ENCODE assay signal across 18 cellular contexts in genomic region chr15:71362987-71363968, GRCh38.
A peak's percentile ranks its signal among the peaks of the same experiment; 100 is the strongest.
DNase-seq lines count a peak whose midpoint lies in the region; ATAC-seq, FAIRE-seq and TF ChIP-seq lines count a peak whose summit lies in the region.
"Had no signal": no experiment of that assay in that cellular context is flagged by ENCODE, and none has a peak within 500 bp of the region (broad histone marks: within the 10 kb centered on the region; RNA-seq: fewer than 3 reads in every experiment).

No MANE protein-coding gene starts in this region.

- H3K4me3 Mint-ChIP-seq in stimulated activated effector memory CD8-positive, alpha-beta T cell treated with anti-CD3 and anti-CD28 coated beads, Interleukin-12 subunit alpha, Interleukin-12 subunit beta, amount 100 ng/mL, for 72 hours = no peak overlapping the region
- H3K4me3 Mint-ChIP-seq: CD14-positive monocyte had no signal

- no peak for TF ChIP-seq RAD21 in A549 (conservative IDR thresholded peaks at IDR 0.05 in 1 of 2, IDR thresholded peaks at IDR 0.05 in 1 of 2)

- H3K27me3 ChIP-seq in HUES6 (ENCODE audit: control insufficient read depth, insufficient read depth, low read length) = no peaks in the 10 kb centered on the region
- H3K27me3 ChIP-seq in colonic mucosa = no peaks in the 10 kb centered on the region
- H3K27me3 ChIP-seq in keratinocyte (ENCODE audit: control insufficient read depth, extremely low read depth, insufficient read depth, low read length) = no peaks in the 10 kb centered on the region

- H3K9me3 ChIP-seq in A549 = no peaks in the 10 kb centered on the region
- no peaks in the 10 kb centered on the region for H3K9me3 ChIP-seq in HUES6 (ENCODE audit: control insufficient read depth, insufficient read depth, low read depth, low read length)
- H3K9me3 ChIP-seq in colonic mucosa = no peaks in the 10 kb centered on the region
- no peaks in the 10 kb centered on the region for H3K9me3 ChIP-seq in keratinocyte (ENCODE audit: control insufficient read depth, low read depth, low read length)

- CTCF ChIA-PET in A549 (lab: Yijun Ruan, JAX) = interaction anchor here (1.5 kb wide), 1 partner anchor 77 kb away, joined by 4 read pairs; no protein-coding TSS in a partner anchor

- H3K4me2 ChIP-seq in A549 = no peak overlapping the region
- no peak overlapping the region for H3K4me2 ChIP-seq in keratinocyte (ENCODE audit: control insufficient read depth, extremely low read depth, insufficient read depth, low read depth, low read length)

- H3K9me1 ChIP-seq in keratinocyte (ENCODE audit: control insufficient read depth, extremely low read depth, insufficient read depth, low read length) = no peaks in the 10 kb centered on the region

- POLR2A ChIA-PET in A549 (lab: Yijun Ruan, JAX) = interaction anchor here (0.5 to 0.6 kb wide), 2 partner anchors 13 to 125 kb away, joined by 3 read pairs; no protein-coding TSS in a partner anchor

- H3K4me3 ChIP-seq in A549 (no peak overlapping the region), HUES6 (ENCODE audit: low read depth, low read length) (no peak overlapping the region), colonic mucosa (no peak overlapping the region), keratinocyte (ENCODE audit: control insufficient read depth in 2 of 3, extremely low read depth in 1 of 3, insufficient read depth in 2 of 3, low read depth in 1 of 3, low read length in 3 of 3) (no peak overlapping the region)
- H3K4me3 ChIP-seq: GM12878, SK-N-MC had no signal

- TF ChIP-seq CTCF in A549 (IDR thresholded peaks at IDR 0.05) = no peak
- no peak for TF ChIP-seq CTCF in colonic mucosa (IDR thresholded peaks at IDR 0.05)
- TF ChIP-seq CTCF in keratinocyte (optimal IDR thresholded peaks at IDR 0.05 in 1 of 3, IDR thresholded peaks at IDR 0.05 in 1 of 3, conservative IDR thresholded peaks at IDR 0.05 in 1 of 3; ENCODE audit: extremely low read depth in 1 of 3, insufficient read depth in 2 of 3, low read length in 3 of 3) = no peak

- FAIRE-seq in A549 (lab: Jason Lieb, UNC) = peak; percentile 77
- no peak for FAIRE-seq in keratinocyte (lab: Jason Lieb, UNC)
- FAIRE-seq: GM12878, GM18507 had no signal

- H3K4me1 ChIP-seq in A549 (no peaks in the 10 kb centered on the region), HUES6 (ENCODE audit: control insufficient read depth, insufficient read depth, low read length) (peaks cover 24% of the 10 kb centered on the region), colonic mucosa (no peaks in the 10 kb centered on the region), keratinocyte (ENCODE audit: control insufficient read depth, extremely low read depth, insufficient read depth, low read length) (peaks cover 11% of the 10 kb centered on the region)

- no peak overlapping the region for H3K27ac ChIP-seq in A549
- peak overlapping the region; percentile 70 for H3K27ac ChIP-seq in HUES6 (ENCODE audit: low read depth, low read length)
- H3K27ac ChIP-seq in colonic mucosa = peak overlapping the region; percentile 60
- peak overlapping the region; percentile 29 for H3K27ac ChIP-seq in keratinocyte (ENCODE audit: control insufficient read depth, insufficient read depth, low read length)
- H3K27ac ChIP-seq: SK-N-MC had no signal

- intact Hi-C loops in colonic mucosa (cut with DNase I) = no loop called here

- 88% methylated on average over 11 of the region's 11 CpGs for WGBS in A549 (ENCODE audit: missing lambda C conversion rate)

- H3K9ac ChIP-seq in HUES6 (ENCODE audit: low read length) (no peak overlapping the region), colonic mucosa (ENCODE audit: low read depth in 2 of 2, low read length in 2 of 2) (no peak overlapping the region), keratinocyte (ENCODE audit: control insufficient read depth, extremely low read depth, insufficient read depth, low read length) (no peak overlapping the region)

- H3K36me3 ChIP-seq in HUES6 (ENCODE audit: control insufficient read depth, insufficient read depth, low read length) = no peaks in the 10 kb centered on the region
- H3K36me3 ChIP-seq in colonic mucosa = no peaks in the 10 kb centered on the region
- peaks cover 5 to 8% of the 10 kb centered on the region in 2 experiments for H3K36me3 ChIP-seq in keratinocyte (ENCODE audit: control insufficient read depth in 2 of 2, extremely low read depth in 1 of 2, insufficient read depth in 2 of 2, low read length in 2 of 2)

- H3K79me2 ChIP-seq in keratinocyte (ENCODE audit: control insufficient read depth, insufficient read depth, low read length) = peaks cover 4% of the 10 kb centered on the region

- dilution Hi-C loops in keratinocyte (cut with MboI; ENCODE audit: extremely low pct_ligation_motif_present, low sequenced_read_pairs) = no loop called here

- ATAC-seq in A549 = no peak
- no peak for ATAC-seq in stimulated activated effector memory CD8-positive, alpha-beta T cell treated with anti-CD3 and anti-CD28 coated beads, Interleukin-12 subunit alpha, Interleukin-12 subunit beta, amount 100 ng/mL, for 72 hours
- ATAC-seq: GM12878, PC-3 had no signal

- H2AFZ ChIP-seq in keratinocyte (ENCODE audit: control insufficient read depth, low read length) = no peak overlapping the region

- TF ChIP-seq EP300 in A549 (IDR thresholded peaks at IDR 0.05) = no peak

- no peak for DNase-seq in A549 (ENCODE audit: low read depth in 1 of 2, low spot score in 1 of 2)
- no peak for DNase-seq in colonic mucosa
- no peak for DNase-seq in keratinocyte (ENCODE audit: low read depth, low spot score)
- DNase-seq in stimulated activated CD4-positive, alpha-beta T cell treated with anti-CD3 and anti-CD28 coated beads, Interleukin-1b, Interleukin-23, amount 100 ng/mL, for 48 hours = no peak
- DNase-seq in activated effector memory CD4-positive, alpha-beta T cell treated with Interleukin-2 at 50 U/mL for 16 hours = no peak
- no peak for DNase-seq in DMS79 (lab: John Stamatoyannopoulos, UW)
- DNase-seq in stimulated activated effector memory CD8-positive, alpha-beta T cell treated with anti-CD3 and anti-CD28 coated beads, Interleukin-12 subunit alpha, Interleukin-12 subunit beta, amount 100 ng/mL, for 72 hours (ENCODE audit: low spot score in 2 of 2) = no peak
- DNase-seq: DMS53; Karpas-422; NCI-H2029; NCI-H226; NK-92 treated with Interleukin-12 subunit alpha and Interleukin-12 subunit beta, amount 100 ng/mL, for 24 hours; PC-3 had no signal

- H3K36me3 Mint-ChIP-seq in stimulated activated effector memory CD8-positive, alpha-beta T cell treated with anti-CD3 and anti-CD28 coated beads, Interleukin-12 subunit alpha, Interleukin-12 subunit beta, amount 100 ng/mL, for 72 hours = no peaks in the 10 kb centered on the region
- H3K36me3 Mint-ChIP-seq: CD14-positive monocyte had no signal

- no peaks in the 10 kb centered on the region for H4K20me1 ChIP-seq in keratinocyte (ENCODE audit: control insufficient read depth, extremely low read depth, insufficient read depth, low read length)

- no peaks in the 10 kb centered on the region for H3K4me1 Mint-ChIP-seq in stimulated activated effector memory CD8-positive, alpha-beta T cell treated with anti-CD3 and anti-CD28 coated beads, Interleukin-12 subunit alpha, Interleukin-12 subunit beta, amount 100 ng/mL, for 72 hours
- H3K4me1 Mint-ChIP-seq: CD14-positive monocyte had no signal

- no peaks in the 10 kb centered on the region for H3K9me3 Mint-ChIP-seq in stimulated activated effector memory CD8-positive, alpha-beta T cell treated with anti-CD3 and anti-CD28 coated beads, Interleukin-12 subunit alpha, Interleukin-12 subunit beta, amount 100 ng/mL, for 72 hours

- no peak overlapping the region for H3K27ac Mint-ChIP-seq in stimulated activated effector memory CD8-positive, alpha-beta T cell treated with anti-CD3 and anti-CD28 coated beads, Interleukin-12 subunit alpha, Interleukin-12 subunit beta, amount 100 ng/mL, for 72 hours
- H3K27ac Mint-ChIP-seq: CD14-positive monocyte had no signal

- no peak for TF ChIP-seq POLR2A in A549 (IDR thresholded peaks at IDR 0.05; ENCODE audit: low read length)

TF ChIP-seq in A549, 52 proteins besides CTCF, POLR2A, EP300 and RAD21:
- TF ChIP-seq BCL3 (IDR thresholded peaks at IDR 0.05) (no peak), BHLHE40 (IDR thresholded peaks at IDR 0.05; ENCODE audit: low read depth, low read length) (no peak), ESRRA (IDR thresholded peaks at IDR 0.05; ENCODE audit: borderline replicate concordance, low read length) (no peak)

Comparison
In these comparisons a context has a peak if more than half of its experiments do, and no peak if none do; other contexts are left out.
1. H3K27ac ChIP-seq: peak in HUES6 (single experiment), colonic mucosa (single experiment) and keratinocyte (single experiment); none in A549 (0 of 2).